ENCODE assay signal across 23 cellular contexts in the genomic region with DNA sequence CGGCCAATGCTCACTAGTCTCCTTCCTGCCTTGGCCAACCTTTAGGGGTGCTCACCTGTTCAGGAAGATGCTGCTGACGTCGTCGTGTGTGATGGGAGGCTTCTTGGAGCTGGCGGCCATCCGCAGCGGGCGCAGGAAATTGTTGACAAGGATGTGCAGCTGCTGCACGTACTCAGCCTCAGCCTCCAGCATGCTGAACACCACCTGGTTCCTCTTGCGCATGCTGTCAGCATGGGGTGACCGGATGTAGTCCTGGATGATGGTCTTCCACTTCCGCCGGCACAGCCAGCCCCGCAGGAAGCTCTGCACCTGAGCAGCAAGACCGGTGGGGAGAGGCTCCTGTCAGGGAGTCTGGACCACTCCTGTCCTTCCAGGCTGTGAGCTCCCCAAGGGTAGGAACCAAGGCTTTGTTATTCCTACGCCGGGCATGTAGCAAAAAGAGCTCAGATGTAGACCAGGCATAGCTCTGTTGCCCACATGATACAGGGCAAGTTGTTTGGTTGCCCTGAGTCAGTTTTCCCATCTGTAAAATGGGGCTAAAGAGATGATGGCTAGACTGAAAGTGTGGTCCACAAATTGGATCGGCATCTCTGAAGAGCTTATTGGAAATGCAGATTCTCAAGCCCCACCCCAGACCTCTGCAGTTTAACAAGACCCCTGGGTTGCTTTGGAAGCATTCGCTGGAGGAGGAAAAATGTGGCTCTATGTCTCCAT. TPM values are rescaled to one million over a fixed set of nuclear protein-coding genes. Genes with fewer than 3 reads are reported as not detected.
DNase-seq lines count a peak whose midpoint lies in the region; ATAC-seq, FAIRE-seq and TF ChIP-seq lines count a peak whose summit lies in the region.
"Had no signal": no experiment of that assay in that cellular context is flagged by ENCODE, and none has a peak within 500 bp of the region (broad histone marks: within the 10 kb centered on the region; RNA-seq: fewer than 3 reads in every experiment).

No MANE protein-coding gene starts in this region.

- no peak overlapping the region for H3K9ac ChIP-seq in HepG2 (ENCODE audit: insufficient read depth, low read depth, low read length)

- no peak for FAIRE-seq in HepG2 (lab: Jason Lieb, UNC)
- FAIRE-seq: A549, D721Med, GM19239 had no signal

- no peak overlapping the region for H3K4me3 Mint-ChIP-seq in progenitor cell of endocrine pancreas (ENCODE audit: low read depth)
- H3K4me3 Mint-ChIP-seq in stimulated activated effector memory CD8-positive, alpha-beta T cell treated with anti-CD3 and anti-CD28 coated beads, Interleukin-12 subunit alpha, Interleukin-12 subunit beta, amount 100 ng/mL, for 72 hours, result no peak overlapping the region
- H3K4me3 Mint-ChIP-seq: CD4-positive, alpha-beta T cell; GM23338; HFFc6; IgD-negative memory B cell had no signal

- H3K36me3 Mint-ChIP-seq in progenitor cell of endocrine pancreas (ENCODE audit: insufficient read depth), result no peaks in the 10 kb centered on the region
- H3K36me3 Mint-ChIP-seq in stimulated activated effector memory CD8-positive, alpha-beta T cell treated with anti-CD3 and anti-CD28 coated beads, Interleukin-12 subunit alpha, Interleukin-12 subunit beta, amount 100 ng/mL, for 72 hours, result no peaks in the 10 kb centered on the region

- TF ChIP-seq EP300 in HepG2 (IDR thresholded peaks at IDR 0.05; ENCODE audit: low read depth in 2 of 2, low read length in 2 of 2) (no peak), HepG2 (CRISPR knock-in tag; IDR thresholded peaks at IDR 0.05; ENCODE audit: borderline replicate concordance) (no peak)

- no peak overlapping the region for H3K27ac ChIP-seq in HepG2 (ENCODE audit: extremely low read length, insufficient read depth, low read length)
- no peak overlapping the region for H3K27ac ChIP-seq in right lobe of liver
- H3K27ac ChIP-seq in prostate gland, result no peak overlapping the region
- H3K27ac ChIP-seq: 22Rv1, A549, C4-2B, HL-60 had no signal

- no peaks in the 10 kb centered on the region for H3K79me2 ChIP-seq in HepG2 (ENCODE audit: insufficient read depth, low read length)

- peaks cover 9% of the 10 kb centered on the region for H3K27me3 Mint-ChIP-seq in progenitor cell of endocrine pancreas

- BruUV-seq in HepG2 (replicated peaks; lab: Mats Ljungman, UMichigan), result no TSS peak

- peaks cover 3% of the 10 kb centered on the region for H3K4me1 Mint-ChIP-seq in progenitor cell of endocrine pancreas (ENCODE audit: low read depth)
- H3K4me1 Mint-ChIP-seq in stimulated activated effector memory CD8-positive, alpha-beta T cell treated with anti-CD3 and anti-CD28 coated beads, Interleukin-12 subunit alpha, Interleukin-12 subunit beta, amount 100 ng/mL, for 72 hours, result no peaks in the 10 kb centered on the region
- H3K4me1 Mint-ChIP-seq: GM23338, IgD-negative memory B cell had no signal

- H3K27me3 ChIP-seq in HepG2 (ENCODE audit: control insufficient read depth in 1 of 2, insufficient read depth in 2 of 2, low read length in 2 of 2), result no peaks in the 10 kb centered on the region; a peak in 1 of 5 replicates
- no peaks in the 10 kb centered on the region for H3K27me3 ChIP-seq in right lobe of liver
- H3K27me3 ChIP-seq in prostate gland (replicated peaks; ENCODE audit: insufficient read depth), result no peaks in the 10 kb centered on the region

- H3K4me1 ChIP-seq in HepG2 (ENCODE audit: insufficient read depth, low read length) (0 out of 2 replicates have a peak, but pooled peaks cover 5% of the 10 kb centered on the region), right lobe of liver (no peaks in the 10 kb centered on the region), prostate gland (replicated peaks) (no peaks in the 10 kb centered on the region)
- H3K4me1 ChIP-seq: A549, Caco-2 had no signal

- ATAC-seq in HepG2 (no peak), right lobe of liver (no peak)
- ATAC-seq in stimulated activated effector memory CD8-positive, alpha-beta T cell treated with anti-CD3 and anti-CD28 coated beads, Interleukin-12 subunit alpha, Interleukin-12 subunit beta, amount 100 ng/mL, for 72 hours, result no peak
- ATAC-seq: A549, GM23338, HCT116 had no signal

- in situ Hi-C loops in HepG2 (cut with HindIII; ENCODE audit: extremely low pct_ligation_motif_present, low pct_unique_long_range_greater_than_20kb), result no loop called here

- TF ChIP-seq CTCF in HepG2 (CRISPR knock-in tag; IDR thresholded peaks at IDR 0.05), result no peak
- no peak for TF ChIP-seq CTCF in right lobe of liver (IDR thresholded peaks at IDR 0.05)
- TF ChIP-seq CTCF in progenitor cell of endocrine pancreas (IDR thresholded peaks at IDR 0.05; ENCODE audit: unreplicated experiment), result no peak
- no peak for TF ChIP-seq CTCF in prostate gland (IDR thresholded peaks at IDR 0.05)

- H2AFZ ChIP-seq in HepG2 (ENCODE audit: low read length), result no peak overlapping the region
- H2AFZ ChIP-seq: GM23338 had no signal

- H3K27ac Mint-ChIP-seq in progenitor cell of endocrine pancreas, result peak overlapping the region; percentile 49
- no peak overlapping the region for H3K27ac Mint-ChIP-seq in stimulated activated effector memory CD8-positive, alpha-beta T cell treated with anti-CD3 and anti-CD28 coated beads, Interleukin-12 subunit alpha, Interleukin-12 subunit beta, amount 100 ng/mL, for 72 hours
- H3K27ac Mint-ChIP-seq: CD4-positive, alpha-beta T cell; GM23338; HFFc6; IgD-negative memory B cell had no signal

- H3K9me3 ChIP-seq in HepG2 (ENCODE audit: low read length), result no peaks in the 10 kb centered on the region
- H3K9me3 ChIP-seq in right lobe of liver, result no peaks in the 10 kb centered on the region
- no peaks in the 10 kb centered on the region for H3K9me3 ChIP-seq in prostate gland
- H3K9me3 ChIP-seq: Caco-2 had no signal

- CTCF ChIA-PET in HepG2 (lab: Yijun Ruan, JAX; ENCODE audit: low intra/inter-chr PET ratio, low total read pairs), result no interaction called here

- H3K4me2 ChIP-seq in HepG2 (ENCODE audit: low read depth, low read length), result no peak overlapping the region
- H3K4me2 ChIP-seq: A549, GM23338 had no signal

- WGBS in HepG2 (ENCODE audit: low lambda C conversion rate), result 41% methylated on average over 3 of the region's 19 CpGs
- WGBS in right lobe of liver (ENCODE audit: insufficient coverage, low coverage, low lambda C conversion rate, missing lambda C conversion rate), result 61% methylated on average over 4 of the region's 19 CpGs
- 88% methylated on average over 19 of the region's 19 CpGs for WGBS in prostate gland

- TF ChIP-seq RAD21 in HepG2 (CRISPR knock-in tag; IDR thresholded peaks at IDR 0.05), result no peak

- H3K36me3 ChIP-seq in HepG2 (replicated peaks in 1 of 2; ENCODE audit: control insufficient read depth in 1 of 2, insufficient read depth in 2 of 2, low read length in 2 of 2), result no peaks in the 10 kb centered on the region
- no peaks in the 10 kb centered on the region for H3K36me3 ChIP-seq in right lobe of liver
- no peaks in the 10 kb centered on the region for H3K36me3 ChIP-seq in prostate gland

- H3K9me3 Mint-ChIP-seq in progenitor cell of endocrine pancreas (ENCODE audit: low read depth), result no peaks in the 10 kb centered on the region
- H3K9me3 Mint-ChIP-seq in stimulated activated effector memory CD8-positive, alpha-beta T cell treated with anti-CD3 and anti-CD28 coated beads, Interleukin-12 subunit alpha, Interleukin-12 subunit beta, amount 100 ng/mL, for 72 hours, result peaks cover 4% of the 10 kb centered on the region
- H3K9me3 Mint-ChIP-seq: CD4-positive, alpha-beta T cell; HFFc6 had no signal

- intact Hi-C loops in HepG2 (cut with micrococcal nuclease; ENCODE audit: unreplicated experiment), result no loop called here
- intact Hi-C loops in right lobe of liver (cut with DNase I), result no loop called here
- intact Hi-C loops in prostate gland (cut with DNase I), result no loop called here

- H3K4me3 ChIP-seq in HepG2 (replicated peaks in 1 of 3; ENCODE audit: insufficient read depth in 1 of 3, low read depth in 2 of 3, low read length in 3 of 3) (no peak overlapping the region), right lobe of liver (no peak overlapping the region), prostate gland (no peak overlapping the region)
- H3K4me3 ChIP-seq: A549, GM23338 had no signal

- no peak for TF ChIP-seq POLR2A in HepG2 (IDR thresholded peaks at IDR 0.05; ENCODE audit: insufficient read depth in 1 of 2, low read depth in 2 of 2, low read length in 2 of 2)
- TF ChIP-seq POLR2A in right lobe of liver (IDR thresholded peaks at IDR 0.05), result no peak
- no peak for TF ChIP-seq POLR2A in prostate gland (IDR thresholded peaks at IDR 0.05)

- DNase-seq in DMS53 (lab: John Stamatoyannopoulos, UW) (peak; percentile 11), DMS53 treated with DMSO at 0.1 percent for 48 hours (lab: John Stamatoyannopoulos, UW; ENCODE audit: unreplicated experiment) (no peak), HepG2 (ENCODE audit: low spot score) (no peak), right lobe of liver (no peak), progenitor cell of endocrine pancreas (ENCODE audit: low spot score, unreplicated experiment) (no peak), prostate gland (ENCODE audit: low spot score) (no peak)
- DNase-seq in stimulated activated effector memory CD8-positive, alpha-beta T cell treated with anti-CD3 and anti-CD28 coated beads, Interleukin-12 subunit alpha, Interleukin-12 subunit beta, amount 100 ng/mL, for 72 hours (ENCODE audit: low spot score in 2 of 2), result no peak
- DNase-seq: AML-193; Caco-2; CD4-positive, alpha-beta T cell; DMS79 treated with DMSO at 0.1 percent for 48 hours; GF-D8; H7; HFFc6 had no signal

- no peaks in the 10 kb centered on the region for H4K20me1 ChIP-seq in HepG2 (ENCODE audit: insufficient read depth, low read length)

- POLR2A ChIA-PET in HepG2 (lab: Yijun Ruan, JAX), result no interaction called here

RNA-seq across cellular contexts. Expression of a gene that starts 43.7 kb away (rescaled TPM):
- total RNA-seq in HepG2 (2016; rRNA removed; fragmentation: Illumina TruSeq; extraction: Trizol), result 0.55 TPM in 2 replicates
- 0.51 and 0.71 TPM in 2 replicates for total RNA-seq in HepG2 (2016; cell fraction: cytosol; rRNA removed; fragmentation: Illumina TruSeq; extraction: Trizol; ENCODE audit: low read depth)
- total RNA-seq in HepG2 (2016; cell fraction: insoluble cytoplasmic fraction; rRNA removed; fragmentation: Illumina TruSeq; extraction: Trizol), result 0.09 and 0.13 TPM in 2 replicates
- 0.24 and 0.40 TPM in 2 replicates for total RNA-seq in HepG2 (2016; cell fraction: membrane; rRNA removed; fragmentation: Illumina TruSeq; extraction: Trizol)
- total RNA-seq in HepG2 (2016; cell fraction: nucleus; rRNA removed; fragmentation: Illumina TruSeq; extraction: Trizol), result 0.34 and 0.78 TPM in 2 replicates
- polyA plus RNA-seq in HepG2 (2011; rRNA removed), result 1.2 and 3.0 TPM in 2 replicates
- 1.0 TPM in 2 replicates for polyA plus RNA-seq in HepG2 (2011; cell fraction: cytosol; rRNA removed)
- polyA plus RNA-seq in HepG2 (2011; cell fraction: nucleus; rRNA removed), result 2.5 and 3.4 TPM in 2 replicates
- polyA plus RNA-seq in HepG2 (2012), result 0.91 and 1.3 TPM in 2 replicates
- polyA plus RNA-seq in HepG2 (2016; cell fraction: cytosol; fragmentation: Illumina TruSeq; extraction: Trizol; ENCODE audit: low read depth), result 0.15 and 0.17 TPM in 2 replicates
- 0.09 and 0.22 TPM in 2 replicates for polyA plus RNA-seq in HepG2 (2016; cell fraction: insoluble cytoplasmic fraction; fragmentation: Illumina TruSeq; extraction: Trizol; ENCODE audit: low read depth)
- polyA plus RNA-seq in HepG2 (2016; cell fraction: membrane; fragmentation: Illumina TruSeq; extraction: Trizol; ENCODE audit: low read depth), result 0.37 and 0.96 TPM in 2 replicates
- polyA plus RNA-seq in HepG2 (2016; cell fraction: nucleus; fragmentation: Illumina TruSeq; extraction: Trizol; ENCODE audit: insufficient read depth, low read depth), result 0.15 TPM in 1 of 2 replicates, not detected in the other
- polyA minus RNA-seq in HepG2 (2011; rRNA and poly(A)+ RNA removed; ENCODE audit: low replicate concordance), result 0.09 and 0.70 TPM in 2 replicates
- polyA minus RNA-seq in HepG2 (2011; cell fraction: cytosol; rRNA and poly(A)+ RNA removed), result 0.69 and 1.2 TPM in 2 replicates
- polyA minus RNA-seq in HepG2 (2011; cell fraction: nucleus; rRNA and poly(A)+ RNA removed), result 3.7 and 5.4 TPM in 2 replicates
- total RNA-seq in right lobe of liver, result under 1 TPM in 1 of 6 experiments, not detected in 5; 0.29 TPM
- 0.16 and 0.17 TPM in 2 replicates for total RNA-seq in progenitor cell of endocrine pancreas
- 1 to 10 TPM in 1 of 2 donors, under 1 TPM in 1; 0.09 to 1.1 TPM for total RNA-seq in prostate gland
- total RNA-seq: CD4-positive, alpha-beta T cell had no signal
